ENCODE assay signal across 8 cellular contexts in genomic region chr5:113364466-113364865, GRCh38.
"Had no signal": no experiment of that assay in that cellular context is flagged by ENCODE, and none has a peak within 500 bp of the region (broad histone marks: within the 10 kb centered on the region; RNA-seq: fewer than 3 reads in every experiment).

No MANE protein-coding gene starts in this region.

- H3K4me2 ChIP-seq: GM23338 had no signal

- H3K36me3 ChIP-seq: HAP-1 had no signal

- H3K27ac ChIP-seq: GM23248 had no signal

- DNase-seq: GM23248, GOT3, H7, H9, HCEC 1CT, HFFc6 had no signal

- H3K9ac ChIP-seq: GM23248 had no signal

- H3K4me3 ChIP-seq: GM23248, GM23338, HAP-1 had no signal

- H3K4me1 ChIP-seq: HAP-1 had no signal
